In genomic region chr22:42680648-42681047, GRCh38 we compare ENCODE assay signal across 11 cellular contexts. TPM values are rescaled to one million over a fixed set of nuclear protein-coding genes. Genes with fewer than 3 reads are reported as not detected.
DNase-seq lines count a peak whose midpoint lies in the region; ATAC-seq and TF ChIP-seq lines count a peak whose summit lies in the region.
"Had no signal": no experiment of that assay in that cellular context is flagged by ENCODE, and none has a peak within 500 bp of the region (broad histone marks: within the 10 kb centered on the region; RNA-seq: fewer than 3 reads in every experiment).

No MANE protein-coding gene starts in this region.

- H3K27ac ChIP-seq in heart left ventricle = peak overlapping the region in 7 of 12 donors; percentile 0 to 97 (median 39)
- H3K27ac ChIP-seq in upper lobe of left lung = peak overlapping the region in 1 of 4 donors; percentile 44

- H3K4me3 ChIP-seq in heart left ventricle (no peak overlapping the region), WI38 (ENCODE audit: low read depth, low read length) (peak overlapping the region; percentile 26; the same call in 1 of the 2 replicates), upper lobe of left lung (no peak overlapping the region)

- intact Hi-C loops in heart left ventricle (cut with DNase I) (loop anchor here in 1 of 10 donors (5.0 kb wide), 1 partner anchor 37 kb away; no protein-coding TSS in a partner anchor), Right ventricle myocardium superior (cut with DNase I) (no loop called here)

- DNase-seq in heart left ventricle (peak in 1 of 5 donors; percentile 79), Right ventricle myocardium superior (no peak), hepatic stellate cell (ENCODE audit: low spot score) (peak; percentile 98), upper lobe of left lung (no peak), midbrain (lab: John Stamatoyannopoulos, UW) (no peak), NCI-H510A (lab: John Stamatoyannopoulos, UW) (no peak)
- DNase-seq: activated CD4-positive, alpha-beta memory T cell treated with anti-CD3 and anti-CD28 coated beads for 36 hours; CD4-positive, alpha-beta T cell; NCI-H1092 had no signal

- no peaks in the 10 kb centered on the region for H3K36me3 ChIP-seq in heart left ventricle
- no peaks in the 10 kb centered on the region for H3K36me3 ChIP-seq in upper lobe of left lung

- ATAC-seq in heart left ventricle (peak in 2 of 4 donors; percentile 27 to 66), Right ventricle myocardium superior (ENCODE audit: poor library complexity) (no peak), upper lobe of left lung (ENCODE audit: low FRiP score in 2 of 2) (peak; percentile 67 to 73), GM18517 (IDR thresholded peaks at IDR 0.05; ENCODE audit: unreplicated experiment) (no peak)

- TF ChIP-seq POLR2A in heart left ventricle (IDR thresholded peaks at IDR 0.05) = no peak
- no peak for TF ChIP-seq POLR2A in upper lobe of left lung (IDR thresholded peaks at IDR 0.05)

- no peak for TF ChIP-seq EP300 in upper lobe of left lung (IDR thresholded peaks at IDR 0.05)

- no peak for TF ChIP-seq CTCF in heart left ventricle (IDR thresholded peaks at IDR 0.05)
- no peak for TF ChIP-seq CTCF in WI38 (IDR thresholded peaks at IDR 0.05; ENCODE audit: low read depth, low read length)
- TF ChIP-seq CTCF in upper lobe of left lung (IDR thresholded peaks at IDR 0.05) = no peak

- 47 to 74% (median 71%) methylated on average over 8 of the region's 8 CpGs for WGBS in heart left ventricle, 4 donors
- WGBS in upper lobe of left lung, 2 donors = 78 to 84% methylated on average over 5 to 8 of the region's 8 CpGs

- no peaks in the 10 kb centered on the region for H3K27me3 ChIP-seq in heart left ventricle
- no peaks in the 10 kb centered on the region for H3K27me3 ChIP-seq in upper lobe of left lung

- peaks cover 35 to 92% (median 80%) of the 10 kb centered on the region in 12 donors for H3K4me1 ChIP-seq in heart left ventricle
- H3K4me1 ChIP-seq in upper lobe of left lung = peaks cover 9 to 37% (median 18%) of the 10 kb centered on the region in 4 donors

- H3K9me3 ChIP-seq in heart left ventricle (no peaks in the 10 kb centered on the region), upper lobe of left lung (peaks cover 0 to 7% (median 0%) of the 10 kb centered on the region in 4 donors)

RNA-seq across cellular contexts. Expression of gene CYB5R3, which starts 31.5 kb away (rescaled TPM):
- total RNA-seq in heart left ventricle (100 to 1,000 TPM; 223 to 459 (median 305) TPM), Right ventricle myocardium superior (216 TPM), upper lobe of left lung (100 to 1,000 TPM in 5 of 6 donors, 10 to 100 TPM in 1; 79.6 to 265 (median 220) TPM)
- 100 to 1,000 TPM; 135 to 379 TPM for polyA plus RNA-seq in heart left ventricle

RNA-seq across cellular contexts. Expression of gene A4GALT, which starts 40.0 kb away (rescaled TPM):
- 100 to 1,000 TPM in 2 of 9 donors, 10 to 100 TPM in 7; 30.7 to 127 (median 63.4) TPM for total RNA-seq in heart left ventricle
- 100 to 1,000 TPM in 1 of 2 donors, 10 to 100 TPM in 1; 91.7 to 230 TPM for polyA plus RNA-seq in heart left ventricle
- total RNA-seq in Right ventricle myocardium superior = 76.1 TPM
- total RNA-seq in upper lobe of left lung = 10 to 100 TPM in 5 of 6 donors, 1 to 10 TPM in 1; 7.7 to 30.0 (median 16.1) TPM
- total RNA-seq: activated CD4-positive, alpha-beta memory T cell treated with anti-CD3 and anti-CD28 coated beads for 36 hours; CD4-positive, alpha-beta T cell had no signal

RNA-seq across cellular contexts. Expression of gene ATP5MGL, which starts 40.2 kb away (rescaled TPM):
- 1 to 10 TPM in 1 of 9 donors, under 1 TPM in 4, not detected in 4; 0.31 to 1.3 (median 0.53) TPM for total RNA-seq in heart left ventricle
- under 1 TPM in 1 of 2 donors, not detected in 1; 0.61 TPM for polyA plus RNA-seq in heart left ventricle
- total RNA-seq in Right ventricle myocardium superior = 0.38 TPM
- total RNA-seq in upper lobe of left lung = 1 to 10 TPM in 1 of 6 donors, under 1 TPM in 2, not detected in 3; 0.44 to 1.2 (median 0.78) TPM

Comparison
In these comparisons a context has a peak if more than half of its experiments do, and no peak if none do; other contexts are left out.
1. ATAC-seq: peak in upper lobe of left lung (2 of 2); none in Right ventricle myocardium superior (single experiment) and GM18517 (single experiment).